In genomic region chr13:20492641-20493040, GRCh38 we compare ENCODE assay signal across 9 cellular contexts. TPM values are rescaled to one million over a fixed set of nuclear protein-coding genes. Genes with fewer than 3 reads are reported as not detected.
DNase-seq lines count a peak whose midpoint lies in the region; ATAC-seq and TF ChIP-seq lines count a peak whose summit lies in the region.
"Had no signal": no experiment of that assay in that cellular context is flagged by ENCODE, and none has a peak within 500 bp of the region (broad histone marks: within the 10 kb centered on the region; RNA-seq: fewer than 3 reads in every experiment).

No MANE protein-coding gene starts in this region.

- DNase-seq in NCI-H1694 treated with DMSO at 0.1 percent for 48 hours (lab: John Stamatoyannopoulos, UW) (peak; percentile 13), NCI-H1694 (lab: John Stamatoyannopoulos, UW) (no peak), NCI-H345 (lab: John Stamatoyannopoulos, UW) (peak; percentile 3), adrenal gland (peak in 2 of 7 donors; percentile 36 to 46), lower lobe of right lung (no peak), NCI-H2227 (lab: John Stamatoyannopoulos, UW; ENCODE audit: unreplicated experiment) (no peak)

- TF ChIP-seq CTCF in adrenal gland (IDR thresholded peaks at IDR 0.05) (peak in 5 of 6 experiments; percentile 24 to 48 (median 44)), lower lobe of right lung (IDR thresholded peaks at IDR 0.05) (peak; percentile 48)

- no peak overlapping the region for H3K4me3 ChIP-seq in adrenal gland
- no peak overlapping the region for H3K4me3 ChIP-seq in lower lobe of right lung
- H3K4me3 ChIP-seq: BLaER1 had no signal

- no peak for TF ChIP-seq POLR2A in adrenal gland (IDR thresholded peaks at IDR 0.05)

- WGBS in adrenal gland, 4 donors, result 61 to 71% (median 66%) methylated on average over 3 of the region's 3 CpGs

- peaks cover 0 to 5% of the 10 kb centered on the region in 2 donors for H3K36me3 ChIP-seq in adrenal gland (replicated peaks in 1 of 2)
- H3K36me3 ChIP-seq in lower lobe of right lung, result peaks cover 16% of the 10 kb centered on the region
- H3K36me3 ChIP-seq: BLaER1 had no signal

- ATAC-seq in lower lobe of right lung (no peak), HG03432 (IDR thresholded peaks at IDR 0.05; ENCODE audit: unreplicated experiment) (no peak), HG03139 (IDR thresholded peaks at IDR 0.05; ENCODE audit: unreplicated experiment) (no peak)

- H3K27ac ChIP-seq in adrenal gland, result no peak overlapping the region
- no peak overlapping the region for H3K27ac ChIP-seq in lower lobe of right lung
- H3K27ac ChIP-seq: BLaER1 had no signal

- intact Hi-C loops in adrenal gland (cut with DNase I) (loop anchor here (2.0 to 10.0 kb wide), 5 partner anchors 212 to 432 kb away; partner anchors contain the start of gene IL17D (in 1 of the 2)), lower lobe of right lung (cut with DNase I) (no loop called here)

- H3K9me3 ChIP-seq in adrenal gland (replicated peaks in 1 of 3), result no peaks in the 10 kb centered on the region
- no peaks in the 10 kb centered on the region for H3K9me3 ChIP-seq in lower lobe of right lung
- H3K9me3 ChIP-seq: BLaER1 had no signal

- H3K4me1 ChIP-seq in adrenal gland (replicated peaks in 1 of 2) (peaks cover 0 to 3% of the 10 kb centered on the region in 2 donors), lower lobe of right lung (peaks cover 7% of the 10 kb centered on the region)

- H3K27me3 ChIP-seq in adrenal gland (no peaks in the 10 kb centered on the region), lower lobe of right lung (ENCODE audit: low read depth) (no peaks in the 10 kb centered on the region)
- H3K27me3 ChIP-seq: BLaER1 had no signal

RNA-seq across cellular contexts. Expression of gene CRYL1, which starts 33.0 kb away (rescaled TPM):
- 10 to 100 TPM; 41.5 to 68.0 (median 50.3) TPM for total RNA-seq in adrenal gland
- 10 to 100 TPM; 17.0 to 36.3 (median 22.4) TPM for polyA plus RNA-seq in adrenal gland
- total RNA-seq in lower lobe of right lung, result 24.9 TPM

Comparison
In these comparisons a context has a peak if more than half of its experiments do, and no peak if none do; other contexts are left out.
1. DNase-seq: peak in NCI-H1694 treated with DMSO at 0.1 percent for 48 hours (single experiment) and NCI-H345 (single experiment); none in NCI-H1694 (single experiment), lower lobe of right lung (single experiment) and NCI-H2227 (single experiment).